ENCODE assay signal across 35 cellular contexts in the genomic region with DNA sequence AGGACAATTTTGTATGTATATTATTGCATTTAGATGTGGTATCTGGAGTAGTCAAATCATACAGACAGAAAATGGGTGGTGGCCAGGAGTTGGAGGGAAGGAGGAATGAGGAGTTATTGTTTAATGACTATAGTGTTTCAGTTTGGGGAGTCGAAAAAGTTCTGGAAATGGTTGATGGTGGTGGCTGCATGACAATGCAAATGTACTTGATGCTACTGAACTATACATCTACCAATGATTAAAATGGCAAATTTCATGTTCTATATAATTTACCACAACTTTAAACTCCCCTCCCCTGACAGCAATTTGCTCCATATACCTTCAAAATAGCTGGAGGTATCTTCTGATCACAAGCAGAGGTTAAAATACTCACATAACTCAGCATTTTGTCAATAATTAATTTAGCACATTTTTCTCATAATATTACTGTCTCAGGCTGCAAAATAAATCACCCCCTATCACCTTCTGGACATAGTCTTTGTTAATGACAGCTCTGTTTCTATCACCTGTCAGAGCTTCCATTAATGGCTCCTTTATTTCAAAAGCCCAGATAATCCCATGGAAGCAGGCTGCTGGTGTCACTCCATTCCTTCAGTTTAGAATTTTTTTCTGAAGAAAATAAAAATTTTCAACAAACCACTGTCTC. TPM values are rescaled to one million over a fixed set of nuclear protein-coding genes. Genes with fewer than 3 reads are reported as not detected.
"Had no signal": no experiment of that assay in that cellular context is flagged by ENCODE, and none has a peak within 500 bp of the region (broad histone marks: within the 10 kb centered on the region; RNA-seq: fewer than 3 reads in every experiment).

No MANE protein-coding gene starts in this region.

- H3K27ac ChIP-seq: brain microvascular endothelial cell, coronary artery, dorsolateral prefrontal cortex, esophagus muscularis mucosa, foreskin keratinocyte, gastrocnemius medialis, heart left ventricle had no signal

- H3K4me3 ChIP-seq: coronary artery, dorsolateral prefrontal cortex, esophagus muscularis mucosa, gastrocnemius medialis, heart left ventricle had no signal

- ATAC-seq: activated T-cell treated with anti-CD3 and anti-CD28 coated beads, Interleukin-2, amount 50 U/mL, for 72 hours; foreskin keratinocyte; gastrocnemius medialis; heart left ventricle; WTC11 had no signal

- H3K4me1 Mint-ChIP-seq: activated CD4-positive, alpha-beta memory T cell treated with anti-CD3 and anti-CD28 coated beads, Interleukin-2, amount 10 ng/mL, durations not matched to agents 7 days and 5 days; activated CD4-positive, alpha-beta T cell treated with anti-CD3 and anti-CD28 coated beads, Interleukin-2, amount 10 ng/mL, durations not matched to agents 7 days and 5 days; central memory CD8-positive, alpha-beta T cell had no signal

- H3K27me3 ChIP-seq: brain microvascular endothelial cell, esophagus muscularis mucosa, foreskin keratinocyte, gastrocnemius medialis, heart left ventricle had no signal

- H3K27me3 Mint-ChIP-seq: activated CD4-positive, alpha-beta memory T cell treated with anti-CD3 and anti-CD28 coated beads, Interleukin-2, amount 10 ng/mL, durations not matched to agents 7 days and 5 days; activated CD4-positive, alpha-beta T cell treated with anti-CD3 and anti-CD28 coated beads, Interleukin-2, amount 10 ng/mL, durations not matched to agents 7 days and 5 days; activated naive CD8-positive, alpha-beta T cell; activated T-cell treated with anti-CD3 and anti-CD28 coated beads, Interleukin-2, amount 50 U/mL, for 24 hours; central memory CD8-positive, alpha-beta T cell; dendritic cell treated with granulocyte-macrophage colony-stimulating factor and Interleukin-4, amounts not matched to agents 40 ng/mL and 50 ng/mL, for 4 days had no signal

- H3K4me1 ChIP-seq: esophagus muscularis mucosa, foreskin keratinocyte, gastrocnemius medialis, heart left ventricle had no signal

- H3K9me3 Mint-ChIP-seq: activated CD4-positive, alpha-beta memory T cell treated with anti-CD3 and anti-CD28 coated beads, Interleukin-2, amount 10 ng/mL, durations not matched to agents 7 days and 5 days; activated CD4-positive, alpha-beta T cell treated with anti-CD3 and anti-CD28 coated beads, Interleukin-2, amount 10 ng/mL, durations not matched to agents 7 days and 5 days; activated T-cell treated with anti-CD3 and anti-CD28 coated beads, Interleukin-2, amount 50 U/mL, for 24 hours; central memory CD8-positive, alpha-beta T cell; dendritic cell treated with granulocyte-macrophage colony-stimulating factor and Interleukin-4, amounts not matched to agents 40 ng/mL and 50 ng/mL, for 4 days; endodermal cell; WTC11 had no signal

- H3K27ac Mint-ChIP-seq: activated CD4-positive, alpha-beta memory T cell treated with anti-CD3 and anti-CD28 coated beads, Interleukin-2, amount 10 ng/mL, durations not matched to agents 7 days and 5 days; activated CD4-positive, alpha-beta T cell treated with anti-CD3 and anti-CD28 coated beads, Interleukin-2, amount 10 ng/mL, durations not matched to agents 7 days and 5 days; activated naive CD8-positive, alpha-beta T cell; activated T-cell treated with anti-CD3 and anti-CD28 coated beads, Interleukin-2, amount 50 U/mL, for 24 hours; activated T-cell treated with anti-CD3 and anti-CD28 coated beads, Interleukin-2, amount 50 U/mL, for 72 hours; dendritic cell treated with granulocyte-macrophage colony-stimulating factor and Interleukin-4, amounts not matched to agents 40 ng/mL and 50 ng/mL, for 4 days; endodermal cell; WTC11 had no signal

- H3K4me3 Mint-ChIP-seq: activated CD4-positive, alpha-beta memory T cell treated with anti-CD3 and anti-CD28 coated beads, Interleukin-2, amount 10 ng/mL, durations not matched to agents 7 days and 5 days; activated CD4-positive, alpha-beta T cell treated with anti-CD3 and anti-CD28 coated beads, Interleukin-2, amount 10 ng/mL, durations not matched to agents 7 days and 5 days; activated naive CD8-positive, alpha-beta T cell; activated T-cell treated with anti-CD3 and anti-CD28 coated beads, Interleukin-2, amount 50 U/mL, for 24 hours; activated T-cell treated with anti-CD3 and anti-CD28 coated beads, Interleukin-2, amount 50 U/mL, for 72 hours; central memory CD8-positive, alpha-beta T cell; dendritic cell treated with granulocyte-macrophage colony-stimulating factor and Interleukin-4, amounts not matched to agents 40 ng/mL and 50 ng/mL, for 4 days; endodermal cell; WTC11 had no signal

- DNase-seq: activated CD4-positive, alpha-beta memory T cell treated with anti-CD3 and anti-CD28 coated beads, Interleukin-2, amount 10 ng/mL, durations not matched to agents 7 days and 5 days; activated CD4-positive, alpha-beta T cell treated with anti-CD3 and anti-CD28 coated beads for 1 hour; activated CD4-positive, alpha-beta T cell treated with anti-CD3 and anti-CD28 coated beads for 4 hours; activated CD4-positive, alpha-beta T cell treated with anti-CD3 and anti-CD28 coated beads, Interleukin-2, amount 10 ng/mL, durations not matched to agents 7 days and 5 days; activated CD4-positive, alpha-beta T cell treated with anti-CD3 and anti-CD28 coated beads, Interleukin-2, amount 50 U/mL, for 4 hours; activated CD8-positive, alpha-beta memory T cell treated with anti-CD3 and anti-CD28 coated beads, Interleukin-2, amount 50 U/mL, for 48 hours; activated effector memory CD4-positive, alpha-beta T cell treated with Interleukin-2 at 50 U/mL for 16 hours; activated gamma-delta T cell treated with Interleukin-2 at 50 U/mL for 16 hours; activated naive CD4-positive, alpha-beta T cell treated with anti-CD3 and anti-CD28 coated beads, Interleukin-2, amount 50 U/mL, for 16 hours; activated naive CD4-positive, alpha-beta T cell treated with Interleukin-2 at 50 U/mL for 16 hours; activated T-cell treated with anti-CD3 and anti-CD28 coated beads for 4 hours; activated T-cell treated with anti-CD3 and anti-CD28 coated beads, Interleukin-2, amount 50 U/mL, for 24 hours; activated T-cell treated with anti-CD3 and anti-CD28 coated beads, Interleukin-2, amount 50 U/mL, for 72 hours; amniotic stem cell; anterior cingulate cortex; brain microvascular endothelial cell; dorsolateral prefrontal cortex; effector memory CD4-positive, alpha-beta T cell; endodermal cell; erythroblast; foreskin keratinocyte; gastrocnemius medialis; glutamatergic neuron; heart left ventricle; T-helper 2 cell had no signal

- H3K9me3 ChIP-seq: esophagus muscularis mucosa, gastrocnemius medialis, heart left ventricle had no signal

- H3K36me3 ChIP-seq: brain microvascular endothelial cell, esophagus muscularis mucosa, gastrocnemius medialis, heart left ventricle had no signal

- H3K36me3 Mint-ChIP-seq: activated naive CD8-positive, alpha-beta T cell; WTC11 had no signal

RNA-seq across cellular contexts. Expression of gene RHAG, which starts 25.7 kb away (rescaled TPM):
- total RNA-seq: activated CD4-positive, alpha-beta memory T cell treated with anti-CD3 and anti-CD28 coated beads, Interleukin-2, amount 10 ng/mL, durations not matched to agents 7 days and 5 days; activated CD4-positive, alpha-beta T cell treated with anti-CD3 and anti-CD28 coated beads, Interleukin-2, amount 10 ng/mL, durations not matched to agents 7 days and 5 days; activated T-cell treated with anti-CD3 and anti-CD28 coated beads, Interleukin-2, amount 50 U/mL, for 72 hours; astrocyte; bronchial epithelial cell; cardiac septum; endodermal cell; foreskin keratinocyte; T-helper 1 cell treated with Interleukin-12 subunit alpha and Interleukin-12 subunit beta and Interleukin-4 antibody, amounts not matched to agents 30 ng/mL and 1 ng/mL, for 36 hours had no signal

RNA-seq across cellular contexts. Expression of gene CRISP2, which starts 51.0 kb away (rescaled TPM):
- total RNA-seq: activated CD4-positive, alpha-beta memory T cell treated with anti-CD3 and anti-CD28 coated beads, Interleukin-2, amount 10 ng/mL, durations not matched to agents 7 days and 5 days; activated CD4-positive, alpha-beta T cell treated with anti-CD3 and anti-CD28 coated beads, Interleukin-2, amount 10 ng/mL, durations not matched to agents 7 days and 5 days; activated T-cell treated with anti-CD3 and anti-CD28 coated beads, Interleukin-2, amount 50 U/mL, for 72 hours; astrocyte; bronchial epithelial cell; cardiac septum; dorsolateral prefrontal cortex; endodermal cell; esophagus muscularis mucosa; foreskin keratinocyte; gastrocnemius medialis; heart left ventricle; T-helper 1 cell treated with Interleukin-12 subunit alpha and Interleukin-12 subunit beta and Interleukin-4 antibody, amounts not matched to agents 30 ng/mL and 1 ng/mL, for 36 hours; WTC11 had no signal
